ENCODE assay signal across 9 cellular contexts in the genomic region with DNA sequence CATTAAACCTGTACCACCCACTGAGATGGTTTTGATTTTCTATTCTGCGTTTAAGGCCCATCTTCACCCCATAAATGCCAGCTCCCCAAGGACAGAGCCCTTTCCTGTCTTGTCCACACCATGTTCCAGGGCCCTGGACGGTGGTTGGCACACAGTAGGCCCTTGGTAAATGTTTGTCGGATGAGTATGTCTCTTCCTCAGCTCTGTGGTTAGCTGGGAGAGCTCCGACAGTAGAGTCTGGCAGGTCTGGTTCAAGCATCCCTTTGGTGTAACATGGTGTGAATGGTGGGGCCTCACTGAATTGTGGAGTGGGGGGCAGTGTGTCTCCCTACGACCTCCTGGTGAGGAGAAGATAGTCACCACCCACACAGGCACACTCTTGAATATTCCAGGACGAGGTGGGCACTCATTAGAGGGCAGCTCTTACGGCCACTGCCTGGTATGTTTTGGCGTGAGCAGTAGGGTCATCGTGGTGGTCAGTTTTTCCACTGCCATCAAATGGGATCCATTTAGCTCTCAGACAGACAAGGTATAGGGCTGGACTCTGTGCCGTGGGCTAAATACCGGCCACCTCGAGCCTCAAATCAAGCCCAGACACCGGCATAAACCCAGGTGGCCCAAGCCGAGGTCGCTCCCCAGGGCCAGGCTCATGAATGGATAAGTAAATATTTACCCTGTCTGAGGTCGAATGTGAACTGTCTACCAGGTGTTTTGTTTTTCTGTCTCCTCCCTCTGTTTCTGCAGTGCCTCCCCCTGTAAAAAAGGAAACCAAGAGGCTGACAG.
A peak's percentile ranks its signal among the peaks of the same experiment; 100 is the strongest.
DNase-seq lines count a peak whose midpoint lies in the region; ATAC-seq, FAIRE-seq and TF ChIP-seq lines count a peak whose summit lies in the region.
"Had no signal": no experiment of that assay in that cellular context is flagged by ENCODE, and none has a peak within 500 bp of the region (broad histone marks: within the 10 kb centered on the region; RNA-seq: fewer than 3 reads in every experiment).

No MANE protein-coding gene starts in this region.

- H2AFZ ChIP-seq in endothelial cell of umbilical vein (ENCODE audit: low read depth, low read length) = no peak overlapping the region

- ATAC-seq in psoas muscle = peak in 1 of 4 donors; percentile 10
- no peak for ATAC-seq in HG02763 (IDR thresholded peaks at IDR 0.05; ENCODE audit: unreplicated experiment)

- peak; percentile 55 for FAIRE-seq in endothelial cell of umbilical vein (lab: Jason Lieb, UNC)

- H3K27me3 ChIP-seq in endothelial cell of umbilical vein (ENCODE audit: control insufficient read depth in 2 of 2, insufficient read depth in 2 of 2, low read length in 2 of 2) = no peaks in the 10 kb centered on the region
- no peaks in the 10 kb centered on the region for H3K27me3 ChIP-seq in psoas muscle (ENCODE audit: insufficient read depth in 3 of 3, low read length in 2 of 3)

- H3K36me3 ChIP-seq in endothelial cell of umbilical vein (ENCODE audit: control insufficient read depth in 2 of 2, extremely low read depth in 1 of 2, insufficient read depth in 2 of 2, low read length in 2 of 2) (no peaks in the 10 kb centered on the region), psoas muscle (ENCODE audit: insufficient read depth in 1 of 2, low read depth in 1 of 2) (no peaks in the 10 kb centered on the region)

- H3K4me1 ChIP-seq in endothelial cell of umbilical vein (ENCODE audit: control insufficient read depth, extremely low read depth, insufficient read depth, low read length) = peaks cover 60% of the 10 kb centered on the region
- H3K4me1 ChIP-seq in psoas muscle = peaks cover 88% of the 10 kb centered on the region

- 76 to 79% (median 76%) methylated on average over 16 of the region's 16 CpGs for WGBS in psoas muscle, 3 donors

- POLR2A ChIA-PET in endothelial cell of umbilical vein (lab: Charles Lee) = no interaction called here

- no peak for TF ChIP-seq POLR2A in endothelial cell of umbilical vein (IDR thresholded peaks at IDR 0.05; ENCODE audit: low read depth, low read length)

- H3K79me2 ChIP-seq in endothelial cell of umbilical vein (ENCODE audit: control insufficient read depth, insufficient read depth, low read length) = peaks cover 95% of the 10 kb centered on the region

- TF ChIP-seq CTCF in endothelial cell of umbilical vein (IDR thresholded peaks at IDR 0.05; ENCODE audit: extremely low read depth in 1 of 2, insufficient read depth in 1 of 2, low read depth in 1 of 2, low read length in 2 of 2) = no peak
- no peak for TF ChIP-seq CTCF in psoas muscle (IDR thresholded peaks at IDR 0.05)

- no peak overlapping the region for H3K9ac ChIP-seq in endothelial cell of umbilical vein (replicated peaks; ENCODE audit: extremely low read depth, insufficient read depth, low read length)

- H3K9me3 ChIP-seq in endothelial cell of umbilical vein (replicated peaks; ENCODE audit: control insufficient read depth, insufficient read depth, low read length) (no peaks in the 10 kb centered on the region), psoas muscle (no peaks in the 10 kb centered on the region)

- intact Hi-C loops in endothelial cell of umbilical vein (cut with micrococcal nuclease) = no loop called here
- intact Hi-C loops in psoas muscle (cut with DNase I) = loop anchor here (5.0 kb wide), 3 partner anchors 41 to 61 kb away; no protein-coding TSS in a partner anchor

- H4K20me1 ChIP-seq in endothelial cell of umbilical vein (replicated peaks; ENCODE audit: control insufficient read depth, extremely low read depth, insufficient read depth, low read length) = no peaks in the 10 kb centered on the region

- peak overlapping the region; percentile 80 for H3K27ac ChIP-seq in endothelial cell of umbilical vein (ENCODE audit: insufficient read depth, low read depth, low read length)
- peak overlapping the region; percentile 97 for H3K27ac ChIP-seq in psoas muscle

- CTCF ChIA-PET in endothelial cell of umbilical vein (lab: Charles Lee) = interaction anchor here (1.2 to 1.9 kb wide), 3 partner anchors 19 to 180 kb away, joined by 3 to 7 read pairs (median 3); no protein-coding TSS in a partner anchor

- H3K9me1 ChIP-seq in endothelial cell of umbilical vein (replicated peaks; ENCODE audit: control insufficient read depth, extremely low read depth, insufficient read depth, low read length) = no peaks in the 10 kb centered on the region

- H3K4me3 ChIP-seq in endothelial cell of umbilical vein (replicated peaks in 1 of 3; ENCODE audit: insufficient read depth in 1 of 3, low read depth in 1 of 3, low read length in 3 of 3) = no peak overlapping the region
- H3K4me3 ChIP-seq in psoas muscle = peak overlapping the region; percentile 27

- DNase-seq in DMS153 treated with DMSO at 0.1 percent for 48 hours (lab: John Stamatoyannopoulos, UW; ENCODE audit: unreplicated experiment) = peak; percentile 15
- peak; percentile 46 to 79 for DNase-seq in NCI-H526 (lab: John Stamatoyannopoulos, UW)
- no peak for DNase-seq in endothelial cell of umbilical vein (ENCODE audit: low read depth, low spot score)
- DNase-seq in psoas muscle = no peak
- no peak for DNase-seq in hepatic stellate cell (ENCODE audit: low spot score)
- DNase-seq in SK-N-DZ (ENCODE audit: low spot score) = no peak
- DNase-seq in globus pallidus (ENCODE audit: low spot score) = no peak
- DNase-seq: NCI-H187 had no signal

- BruUV-seq in endothelial cell of umbilical vein (replicated peaks; lab: Mats Ljungman, UMichigan) = no TSS peak

- H3K4me2 ChIP-seq in endothelial cell of umbilical vein (ENCODE audit: insufficient read depth, low read length) = no peak overlapping the region

- dilution Hi-C loops in endothelial cell of umbilical vein (cut with MboI; ENCODE audit: extremely low pct_ligation_motif_present, low sequenced_read_pairs) = no loop called here

TF ChIP-seq in endothelial cell of umbilical vein, 7 proteins besides CTCF, POLR2A, EP300 and RAD21:
- TF ChIP-seq POLR2AphosphoS5 (IDR thresholded peaks at IDR 0.05; ENCODE audit: insufficient read depth, low read depth, low read length) = peak; percentile 10
- TF ChIP-seq FOS (IDR thresholded peaks at IDR 0.05; ENCODE audit: borderline replicate concordance, insufficient read depth, low read length) = no peak

Comparison
In these comparisons a context has a peak if more than half of its experiments do, and no peak if none do; other contexts are left out.
1. DNase-seq: peak in DMS153 treated with DMSO at 0.1 percent for 48 hours (single experiment) and NCI-H526 (2 of 2); none in endothelial cell of umbilical vein (single experiment), psoas muscle (0 of 2), hepatic stellate cell (single experiment), SK-N-DZ (single experiment) and globus pallidus (single experiment).